Comparison of ENCODE assay signal across 20 cellular contexts in genomic region chrX:40072246-40072645, GRCh38.
"Had no signal": no experiment of that assay in that cellular context is flagged by ENCODE, and none has a peak within 500 bp of the region (broad histone marks: within the 10 kb centered on the region; RNA-seq: fewer than 3 reads in every experiment).

No MANE protein-coding gene starts in this region.

- H3K4me1 ChIP-seq: lower lobe of right lung, tibial nerve, upper lobe of left lung had no signal

- H3K36me3 ChIP-seq: ovary had no signal

- H3K4me3 Mint-ChIP-seq: natural killer cell; stimulated activated naive B cell treated with anti-CD40 and anti-IgM and Interleukin-4, amounts not matched to agents 10 μg/mL and 1 μg/mL and 100 μg/mL, for 72 hours; stimulated activated naive CD8-positive, alpha-beta T cell treated with anti-CD3 and anti-CD28 coated beads, Interleukin-15, Interleukin-2, amounts not matched to agents 100 ng/mL and 50 ng/mL, for 24 hours had no signal

- ATAC-seq: gastrocnemius medialis; left ventricle myocardium superior; lower lobe of right lung; natural killer cell; right cardiac atrium; stimulated activated naive B cell treated with anti-CD40 and anti-IgM and Interleukin-4, amounts not matched to agents 10 μg/mL and 1 μg/mL and 100 μg/mL, for 72 hours had no signal

- H3K9me3 ChIP-seq: gastrocnemius medialis, lower lobe of right lung, ovary, psoas muscle, thoracic aorta, tibial nerve, upper lobe of left lung had no signal

- H3K4me3 ChIP-seq: dorsolateral prefrontal cortex, gastrocnemius medialis, lower lobe of right lung, ovary, psoas muscle, skin epidermis, thoracic aorta, tibial nerve, upper lobe of left lung had no signal

- H3K27me3 ChIP-seq: gastrocnemius medialis, ovary, tibial nerve, upper lobe of left lung had no signal

- DNase-seq: cortex of kidney; effector CD4-positive, alpha-beta T cell; gastrocnemius medialis; head of caudate nucleus; left ventricle myocardium superior; lower lobe of right lung; natural killer cell; occipital lobe; ovary; psoas muscle; right cardiac atrium; stimulated activated CD4-positive, alpha-beta T cell treated with anti-CD3 and anti-CD28 coated beads, Interleukin-15, amount 100 ng/mL, for 24 hours; stimulated activated CD4-positive, alpha-beta T cell treated with anti-CD3 and anti-CD28 coated beads, Interleukin-2, amount 100 ng/mL, for 48 hours; stimulated activated naive B cell treated with anti-CD40 and anti-IgM and Interleukin-4, amounts not matched to agents 10 μg/mL and 1 μg/mL and 100 μg/mL, for 72 hours; upper lobe of left lung had no signal

- H3K9me3 Mint-ChIP-seq: natural killer cell; stimulated activated naive B cell treated with anti-CD40 and anti-IgM and Interleukin-4, amounts not matched to agents 10 μg/mL and 1 μg/mL and 100 μg/mL, for 72 hours; stimulated activated naive CD8-positive, alpha-beta T cell treated with anti-CD3 and anti-CD28 coated beads, Interleukin-15, Interleukin-2, amounts not matched to agents 100 ng/mL and 50 ng/mL, for 24 hours had no signal

- H3K27ac Mint-ChIP-seq: natural killer cell; stimulated activated naive B cell treated with anti-CD40 and anti-IgM and Interleukin-4, amounts not matched to agents 10 μg/mL and 1 μg/mL and 100 μg/mL, for 72 hours; stimulated activated naive CD8-positive, alpha-beta T cell treated with anti-CD3 and anti-CD28 coated beads, Interleukin-15, Interleukin-2, amounts not matched to agents 100 ng/mL and 50 ng/mL, for 24 hours had no signal

- H3K27ac ChIP-seq: dorsolateral prefrontal cortex, lower lobe of right lung, ovary, skin epidermis, thoracic aorta, tibial nerve, upper lobe of left lung had no signal

- H3K27me3 Mint-ChIP-seq: stimulated activated naive CD8-positive, alpha-beta T cell treated with anti-CD3 and anti-CD28 coated beads, Interleukin-15, Interleukin-2, amounts not matched to agents 100 ng/mL and 50 ng/mL, for 24 hours had no signal
